Comparison of ENCODE assay signal across 8 cellular contexts in the genomic region with DNA sequence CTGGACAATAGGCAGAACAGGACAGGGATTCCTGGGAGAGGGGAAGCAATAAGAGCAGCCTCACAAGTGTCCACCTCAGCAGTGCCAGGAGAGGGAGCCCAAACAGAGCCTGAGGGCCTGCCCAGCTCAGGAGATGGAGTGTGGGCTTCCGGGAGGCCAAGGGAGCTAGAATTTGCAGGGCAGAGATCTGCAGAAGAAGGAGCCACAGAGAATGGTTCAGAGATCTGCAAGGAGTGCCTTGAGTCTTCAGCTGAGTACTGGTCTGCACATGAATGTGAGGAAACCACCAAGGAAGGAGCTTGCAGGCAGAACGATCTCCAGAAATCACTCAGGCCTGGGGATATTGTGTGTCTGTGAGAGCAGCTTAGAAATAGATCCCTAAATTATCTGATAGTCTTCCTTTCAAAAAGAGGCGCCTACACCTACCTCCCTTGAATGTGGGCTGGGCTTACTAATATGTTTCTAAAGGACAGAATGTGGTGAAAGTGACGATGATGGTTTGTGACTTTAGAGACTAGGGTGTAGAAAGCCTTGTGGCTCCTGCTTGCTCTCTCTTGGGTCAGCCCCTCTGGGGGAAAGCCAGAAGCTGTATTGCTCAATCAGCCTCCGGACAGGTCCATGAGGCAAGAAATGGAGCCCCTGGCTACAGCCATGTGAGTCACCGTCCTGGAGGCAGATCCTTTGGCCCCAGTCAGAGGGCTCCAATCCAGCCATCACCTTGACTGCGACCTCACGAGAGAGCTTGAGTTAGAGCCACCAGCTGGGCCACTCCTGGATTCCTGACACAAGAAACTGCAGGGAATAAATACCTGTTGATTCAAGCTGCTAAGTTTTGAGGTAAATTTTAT. TPM values are rescaled to one million over a fixed set of nuclear protein-coding genes. Genes with fewer than 3 reads are reported as not detected.
DNase-seq lines count a peak whose midpoint lies in the region; ATAC-seq lines count a peak whose summit lies in the region.

No MANE protein-coding gene starts in this region.

- DNase-seq in Daoy (ENCODE audit: low read depth), result peak; percentile 65
- peak; percentile 91 for DNase-seq in GM23248
- peak; percentile 61 for DNase-seq in NCI-H2196 (lab: John Stamatoyannopoulos, UW; ENCODE audit: unreplicated experiment)
- DNase-seq in adipocyte (ENCODE audit: low read depth), result peak; percentile 90
- peak; percentile 72 for DNase-seq in iPS-NIHi7 (ENCODE audit: extremely low spot score)
- DNase-seq in OCI-M2 (lab: John Stamatoyannopoulos, UW; ENCODE audit: unreplicated experiment), result no peak

- no peak overlapping the region for H3K9ac ChIP-seq in GM23248
- peak overlapping the region; percentile 50 for H3K9ac ChIP-seq in adipocyte (ENCODE audit: low read length)

- H3K9me3 ChIP-seq in GM23248 (ENCODE audit: low read depth), result no peaks in the 10 kb centered on the region
- H3K9me3 ChIP-seq in adipocyte (ENCODE audit: control insufficient read depth, low read length), result no peaks in the 10 kb centered on the region

- H3K36me3 ChIP-seq in GM23248 (ENCODE audit: low read depth), result no peaks in the 10 kb centered on the region
- H3K36me3 ChIP-seq in adipocyte (ENCODE audit: control insufficient read depth, insufficient read depth, low read length, severe bottlenecking), result no peaks in the 10 kb centered on the region

- no peaks in the 10 kb centered on the region for H3K79me2 ChIP-seq in GM23248 (ENCODE audit: insufficient read depth)

- H3K27ac Mint-ChIP-seq in stimulated activated memory B cell treated with anti-CD40 and anti-IgM and Interleukin-4, amounts not matched to agents 10 μg/mL and 1 μg/mL and 100 μg/mL, for 72 hours, result peak overlapping the region; percentile 4

- no peaks in the 10 kb centered on the region for H3K9me2 ChIP-seq in GM23248 (ENCODE audit: insufficient read depth)

- no peak overlapping the region for H3K4me3 ChIP-seq in GM23248
- no peak overlapping the region for H3K4me3 ChIP-seq in adipocyte (ENCODE audit: low read length)

- H3K4me2 ChIP-seq in GM23248 (ENCODE audit: unreplicated experiment), result peak overlapping the region; percentile 24

- peak; percentile 81 for ATAC-seq in stimulated activated memory B cell treated with anti-CD40 and anti-IgM and Interleukin-4, amounts not matched to agents 10 μg/mL and 1 μg/mL and 100 μg/mL, for 72 hours
- ATAC-seq in GM21390 (IDR thresholded peaks at IDR 0.05; ENCODE audit: unreplicated experiment), result no peak

- peak overlapping the region; percentile 54 for H2AFZ ChIP-seq in GM23248

- H3K4me3 Mint-ChIP-seq in stimulated activated memory B cell treated with anti-CD40 and anti-IgM and Interleukin-4, amounts not matched to agents 10 μg/mL and 1 μg/mL and 100 μg/mL, for 72 hours, result no peak overlapping the region

- peaks cover 5% of the 10 kb centered on the region for H3K27me3 Mint-ChIP-seq in stimulated activated memory B cell treated with anti-CD40 and anti-IgM and Interleukin-4, amounts not matched to agents 10 μg/mL and 1 μg/mL and 100 μg/mL, for 72 hours

- peaks cover 22% of the 10 kb centered on the region for H3F3A ChIP-seq in GM23248 (ENCODE audit: insufficient read depth)

- no peaks in the 10 kb centered on the region for H3K36me3 Mint-ChIP-seq in stimulated activated memory B cell treated with anti-CD40 and anti-IgM and Interleukin-4, amounts not matched to agents 10 μg/mL and 1 μg/mL and 100 μg/mL, for 72 hours

- in situ Hi-C loops in GM23248 (cut with MboI), result no loop called here

- 1 to 5% methylated on average over 8 of the region's 8 CpGs for WGBS in GM23248 (ENCODE audit: low coverage in 1 of 2, low lambda C conversion rate in 2 of 2, missing lambda C conversion rate in 2 of 2), 2 experiments

- H3K27ac ChIP-seq in GM23248, result peak overlapping the region; percentile 38; the same call in 1 of the 2 replicates

- H3K4me1 ChIP-seq in GM23248 (ENCODE audit: insufficient read depth), result peaks cover 12% of the 10 kb centered on the region
- peaks cover 19% of the 10 kb centered on the region for H3K4me1 ChIP-seq in adipocyte (ENCODE audit: control insufficient read depth, insufficient read depth, low read length)

- peaks cover 9% of the 10 kb centered on the region for H3K4me1 Mint-ChIP-seq in stimulated activated memory B cell treated with anti-CD40 and anti-IgM and Interleukin-4, amounts not matched to agents 10 μg/mL and 1 μg/mL and 100 μg/mL, for 72 hours

- no peaks in the 10 kb centered on the region for H4K20me1 ChIP-seq in GM23248 (ENCODE audit: insufficient read depth)

- H3K9me3 Mint-ChIP-seq in stimulated activated memory B cell treated with anti-CD40 and anti-IgM and Interleukin-4, amounts not matched to agents 10 μg/mL and 1 μg/mL and 100 μg/mL, for 72 hours, result no peaks in the 10 kb centered on the region

- peaks cover 6% of the 10 kb centered on the region for H3K27me3 ChIP-seq in GM23248 (replicated peaks; ENCODE audit: insufficient read depth)
- no peaks in the 10 kb centered on the region for H3K27me3 ChIP-seq in adipocyte (replicated peaks; ENCODE audit: control insufficient read depth, insufficient read depth, low read length)

RNA-seq across cellular contexts. Expression of a gene that starts 7.6 kb away (rescaled TPM):
- 13.5 and 16.7 TPM in 2 replicates for total RNA-seq in Daoy (2014; rRNA removed; shearing (Covaris generic))
- total RNA-seq in GM23248 (2014; rRNA removed; shearing (Covaris generic)), result 11.3 and 12.6 TPM in 2 replicates
- polyA plus RNA-seq in GM23248 (2016; fragmentation: Nextera tagmentation; extraction: Ambion mirVana), result 9.9 and 11.2 TPM in 2 replicates
